27 cellular contexts compared by ENCODE assay signal in genomic region chr1:200518524-200518923, GRCh38.
DNase-seq lines count a peak whose midpoint lies in the region; ATAC-seq, FAIRE-seq and TF ChIP-seq lines count a peak whose summit lies in the region.
"Had no signal": no experiment of that assay in that cellular context is flagged by ENCODE, and none has a peak within 500 bp of the region (broad histone marks: within the 10 kb centered on the region; RNA-seq: fewer than 3 reads in every experiment).

No MANE protein-coding gene starts in this region.

- H4K91ac ChIP-seq in IMR-90 (ENCODE audit: insufficient read depth, low read depth, low read length) = no peak overlapping the region

- H3K27ac ChIP-seq in IMR-90 (ENCODE audit: insufficient read depth, low read length) (no peak overlapping the region), astrocyte (ENCODE audit: low read depth, low read length) (no peak overlapping the region)
- H3K27ac ChIP-seq: BLaER1, left ventricle myocardium inferior, neutrophil, sigmoid colon, upper lobe of right lung had no signal

- H3K9me3 ChIP-seq in IMR-90 (ENCODE audit: control insufficient read depth, insufficient read depth, low read length) = no peaks in the 10 kb centered on the region
- H3K9me3 ChIP-seq in astrocyte (ENCODE audit: insufficient read depth, low read depth, low read length) = no peaks in the 10 kb centered on the region
- H3K9me3 ChIP-seq: BLaER1, left ventricle myocardium inferior, neutrophil, sigmoid colon, upper lobe of right lung had no signal

- H4K8ac ChIP-seq in IMR-90 (ENCODE audit: low read depth in 2 of 2, low read length in 2 of 2) = no peak overlapping the region

- TF ChIP-seq CTCF in IMR-90 (conservative IDR thresholded peaks at IDR 0.05; ENCODE audit: low read depth, low read length) = no peak
- TF ChIP-seq CTCF in astrocyte (IDR thresholded peaks at IDR 0.05; ENCODE audit: insufficient read depth, low read depth, low read length) = no peak

- no peak overlapping the region for H4K5ac ChIP-seq in IMR-90 (ENCODE audit: low read depth, low read length)

- H3K4me3 Mint-ChIP-seq in astrocyte (ENCODE audit: unreplicated experiment) = no peak overlapping the region
- H3K4me3 Mint-ChIP-seq: activated CD4-positive, alpha-beta memory T cell treated with anti-CD3 and anti-CD28 coated beads for 36 hours; activated naive CD4-positive, alpha-beta T cell treated with anti-CD3 and anti-CD28 coated beads, Interleukin-2, amount 10 ng/mL, durations not matched to agents 7 days and 5 days; activated T-helper 1 cell treated with anti-CD3 and anti-CD28 coated beads, Interleukin-12 subunit alpha, Interleukin-12 subunit beta, Interleukin-2, Interleukin-4 antibody, amounts not matched to agents 30 ng/mL and 10 ng/mL and 1 ng/mL, durations not matched to agents 14 hours and 24 hours and 36 hours; stimulated activated effector memory CD8-positive, alpha-beta T cell treated with anti-CD3 and anti-CD28 coated beads, Interleukin-12 subunit alpha, Interleukin-12 subunit beta, amount 100 ng/mL, for 72 hours; T-helper 17 cell had no signal

- H3K18ac ChIP-seq in IMR-90 (ENCODE audit: low read depth, low read length) = no peak overlapping the region

- H3K79me1 ChIP-seq in IMR-90 (ENCODE audit: low read depth in 1 of 2, low read length in 2 of 2) = no peaks in the 10 kb centered on the region

- H3K36me3 Mint-ChIP-seq in astrocyte (ENCODE audit: low read depth, unreplicated experiment) = no peaks in the 10 kb centered on the region
- H3K36me3 Mint-ChIP-seq: activated CD4-positive, alpha-beta memory T cell treated with anti-CD3 and anti-CD28 coated beads for 36 hours; activated naive CD4-positive, alpha-beta T cell treated with anti-CD3 and anti-CD28 coated beads, Interleukin-2, amount 10 ng/mL, durations not matched to agents 7 days and 5 days; stimulated activated effector memory CD8-positive, alpha-beta T cell treated with anti-CD3 and anti-CD28 coated beads, Interleukin-12 subunit alpha, Interleukin-12 subunit beta, amount 100 ng/mL, for 72 hours had no signal

- H3K9ac ChIP-seq in IMR-90 (ENCODE audit: low read depth, low read length) = no peak overlapping the region
- H3K9ac ChIP-seq in astrocyte (ENCODE audit: low read length) = no peak overlapping the region
- H3K9ac ChIP-seq: BLaER1 had no signal

- no peaks in the 10 kb centered on the region for H3K9me3 Mint-ChIP-seq in astrocyte (ENCODE audit: unreplicated experiment)
- H3K9me3 Mint-ChIP-seq: activated CD4-positive, alpha-beta memory T cell treated with anti-CD3 and anti-CD28 coated beads for 36 hours; activated naive CD4-positive, alpha-beta T cell treated with anti-CD3 and anti-CD28 coated beads, Interleukin-2, amount 10 ng/mL, durations not matched to agents 7 days and 5 days; activated T-helper 1 cell treated with anti-CD3 and anti-CD28 coated beads, Interleukin-12 subunit alpha, Interleukin-12 subunit beta, Interleukin-2, Interleukin-4 antibody, amounts not matched to agents 30 ng/mL and 10 ng/mL and 1 ng/mL, durations not matched to agents 14 hours and 24 hours and 36 hours; stimulated activated effector memory CD8-positive, alpha-beta T cell treated with anti-CD3 and anti-CD28 coated beads, Interleukin-12 subunit alpha, Interleukin-12 subunit beta, amount 100 ng/mL, for 72 hours had no signal

- H3K36me3 ChIP-seq in IMR-90 (ENCODE audit: control insufficient read depth, insufficient read depth, low read length) (no peaks in the 10 kb centered on the region), astrocyte (ENCODE audit: insufficient read depth, low read length) (no peaks in the 10 kb centered on the region)
- H3K36me3 ChIP-seq: BLaER1, left ventricle myocardium inferior, neutrophil, sigmoid colon, upper lobe of right lung had no signal

- H3K27me3 Mint-ChIP-seq in astrocyte (ENCODE audit: low read depth, unreplicated experiment) = peaks cover 3% of the 10 kb centered on the region

- in situ Hi-C loops in IMR-90 (cut with MboI; ENCODE audit: low sequenced_read_pairs) = loop anchor here (25.0 kb wide), 1 partner anchor 1756 kb away; no protein-coding TSS in a partner anchor

- H3K4me3 ChIP-seq in IMR-90 (ENCODE audit: insufficient read depth, low read depth, low read length) (no peak overlapping the region), astrocyte (ENCODE audit: insufficient read depth, low read depth, low read length) (no peak overlapping the region)
- H3K4me3 ChIP-seq: BLaER1, left ventricle myocardium inferior, sigmoid colon, upper lobe of right lung had no signal

- no peak overlapping the region for H3K4ac ChIP-seq in IMR-90 (ENCODE audit: low read depth, low read length)

- no peaks in the 10 kb centered on the region for H3K27me3 ChIP-seq in IMR-90 (ENCODE audit: control insufficient read depth, insufficient read depth, low read length)
- no peaks in the 10 kb centered on the region for H3K27me3 ChIP-seq in astrocyte (ENCODE audit: insufficient read depth, low read length)
- H3K27me3 ChIP-seq: BLaER1, upper lobe of right lung had no signal

- no peak overlapping the region for H3K27ac Mint-ChIP-seq in astrocyte (ENCODE audit: unreplicated experiment)
- H3K27ac Mint-ChIP-seq: activated CD4-positive, alpha-beta memory T cell treated with anti-CD3 and anti-CD28 coated beads for 36 hours; activated naive CD4-positive, alpha-beta T cell treated with anti-CD3 and anti-CD28 coated beads, Interleukin-2, amount 10 ng/mL, durations not matched to agents 7 days and 5 days; activated T-helper 1 cell treated with anti-CD3 and anti-CD28 coated beads, Interleukin-12 subunit alpha, Interleukin-12 subunit beta, Interleukin-2, Interleukin-4 antibody, amounts not matched to agents 30 ng/mL and 10 ng/mL and 1 ng/mL, durations not matched to agents 14 hours and 24 hours and 36 hours; stimulated activated effector memory CD8-positive, alpha-beta T cell treated with anti-CD3 and anti-CD28 coated beads, Interleukin-12 subunit alpha, Interleukin-12 subunit beta, amount 100 ng/mL, for 72 hours; T-helper 17 cell had no signal

- CTCF ChIA-PET in IMR-90 (lab: Yijun Ruan, JAX) = no interaction called here

- ATAC-seq in IMR-90 (ENCODE audit: low read depth) = peak; percentile 29; the same call in 1 of the 2 replicates
- ATAC-seq: activated CD4-positive, CD25-positive, alpha-beta regulatory T cell treated with anti-CD3 and anti-CD28 coated beads, Interleukin-2, amount 50 U/mL, for 24 hours; HCT116; stimulated activated effector memory CD8-positive, alpha-beta T cell treated with anti-CD3 and anti-CD28 coated beads, Interleukin-12 subunit alpha, Interleukin-12 subunit beta, amount 100 ng/mL, for 72 hours; T-helper 17 cell; upper lobe of right lung had no signal

- H3K14ac ChIP-seq in IMR-90 (replicated peaks; ENCODE audit: low read depth, low read length) = no peak overlapping the region

- no peak overlapping the region for H2BK5ac ChIP-seq in IMR-90 (ENCODE audit: low read depth, low read length, poor library complexity, severe bottlenecking)

- WGBS in IMR-90 (ENCODE audit: extremely low coverage in 2 of 2, insufficient read length in 1 of 2), 2 experiments = no CpG with 5 or more reads among the region's 1 CpG

- POLR2A ChIA-PET in IMR-90 (lab: Charles Lee; ENCODE audit: unreplicated experiment) = no interaction called here

- no peaks in the 10 kb centered on the region for H3K4me1 Mint-ChIP-seq in astrocyte (ENCODE audit: low read depth, unreplicated experiment)
- H3K4me1 Mint-ChIP-seq: activated naive CD4-positive, alpha-beta T cell treated with anti-CD3 and anti-CD28 coated beads, Interleukin-2, amount 10 ng/mL, durations not matched to agents 7 days and 5 days; stimulated activated effector memory CD8-positive, alpha-beta T cell treated with anti-CD3 and anti-CD28 coated beads, Interleukin-12 subunit alpha, Interleukin-12 subunit beta, amount 100 ng/mL, for 72 hours; T-helper 17 cell had no signal

- BruUV-seq in IMR-90 (replicated peaks; lab: Mats Ljungman, UMichigan) = no TSS peak

- dilution Hi-C loops in IMR-90 (cut with HindIII; ENCODE audit: low sequenced_read_pairs, unreplicated experiment) = no loop called here

- no peaks in the 10 kb centered on the region for H3K9me1 ChIP-seq in IMR-90 (ENCODE audit: insufficient read depth, low read length)

- H4K20me1 ChIP-seq in IMR-90 (ENCODE audit: insufficient read depth, low read length) (no peaks in the 10 kb centered on the region), astrocyte (ENCODE audit: insufficient read depth, low read length) (no peaks in the 10 kb centered on the region)
- H4K20me1 ChIP-seq: BLaER1 had no signal

- TF ChIP-seq RAD21 in IMR-90 (IDR thresholded peaks at IDR 0.05; ENCODE audit: low read length) = no peak

- TF ChIP-seq POLR2A in IMR-90 (IDR thresholded peaks at IDR 0.05; ENCODE audit: low read depth, low read length) = no peak

- no peak overlapping the region for H2BK120ac ChIP-seq in IMR-90 (ENCODE audit: low read depth, low read length)

- no peak overlapping the region for H2BK15ac ChIP-seq in IMR-90 (ENCODE audit: low read depth, low read length)

- no peak overlapping the region for H2AK5ac ChIP-seq in IMR-90 (ENCODE audit: low read depth, low read length)

- no peak overlapping the region for H3K23ac ChIP-seq in IMR-90 (ENCODE audit: low read depth, low read length)

- intact Hi-C loops in IMR-90 (cut with micrococcal nuclease) = loop anchor here (10.0 kb wide), 1 partner anchor 1744 kb away; no protein-coding TSS in a partner anchor

- H3K79me2 ChIP-seq in astrocyte (ENCODE audit: insufficient read depth, low read length) = no peaks in the 10 kb centered on the region

- DNase-seq in NCI-H2171 treated with DMSO at 0.1 percent for 48 hours (lab: John Stamatoyannopoulos, UW) (peak; percentile 69), NCI-H2171 (lab: John Stamatoyannopoulos, UW) (no peak), IMR-90 (peak; percentile 28), astrocyte (ENCODE audit: low read depth) (peak; percentile 30), left kidney (ENCODE audit: low read depth, low spot score) (peak; percentile 57), kidney glomerular epithelial cell (lab: John Stamatoyannopoulos, UW) (no peak), DMS114 treated with DMSO at 0.1 percent for 48 hours (lab: John Stamatoyannopoulos, UW; ENCODE audit: unreplicated experiment) (no peak)
- no peak for DNase-seq in activated CD4-positive, alpha-beta T cell treated with anti-CD3 and anti-CD28 coated beads, Interleukin-2, amount 50 U/mL, for 1 hour
- DNase-seq: activated CD4-positive, alpha-beta memory T cell treated with anti-CD3 and anti-CD28 coated beads for 36 hours; activated CD8-positive, alpha-beta memory T cell treated with anti-CD3 and anti-CD28 coated beads, Interleukin-2, amount 50 U/mL, for 4 hours; activated naive CD4-positive, alpha-beta T cell treated with anti-CD3 and anti-CD28 coated beads, Interleukin-2, amount 10 ng/mL, durations not matched to agents 7 days and 5 days; erythroblast; foreskin fibroblast; KG1; left ventricle myocardium inferior; NCI-H187 treated with DMSO at 0.1 percent for 48 hours; NCI-H510A; sigmoid colon; stimulated activated CD4-positive, alpha-beta T cell treated with anti-CD3 and anti-CD28 coated beads, Interleukin-4, amount 100 ng/mL, for 24 hours; T-helper 17 cell; upper lobe of right lung had no signal

- H2BK20ac ChIP-seq in IMR-90 (ENCODE audit: low read depth, low read length) = no peak overlapping the region

- H3K4me1 ChIP-seq in IMR-90 (ENCODE audit: control insufficient read depth, insufficient read depth, low read length) (no peaks in the 10 kb centered on the region), astrocyte (ENCODE audit: insufficient read depth, low read length) (no peaks in the 10 kb centered on the region)
- H3K4me1 ChIP-seq: left ventricle myocardium inferior, sigmoid colon, upper lobe of right lung had no signal

- H2AFZ ChIP-seq in IMR-90 (replicated peaks; ENCODE audit: low read length, poor library complexity) (no peak overlapping the region), astrocyte (ENCODE audit: low read depth, low read length) (no peak overlapping the region)

- H3K56ac ChIP-seq in IMR-90 (ENCODE audit: extremely low read depth, insufficient read depth, low read length) = no peak overlapping the region

- no peak overlapping the region for H2AK9ac ChIP-seq in IMR-90 (replicated peaks; ENCODE audit: low read depth, low read length, poor library complexity)

- no peak overlapping the region for H3K4me2 ChIP-seq in IMR-90 (ENCODE audit: low read depth, low read length)
- no peak overlapping the region for H3K4me2 ChIP-seq in astrocyte (ENCODE audit: low read length)
- H3K4me2 ChIP-seq: BLaER1 had no signal

- FAIRE-seq in astrocyte (lab: Jason Lieb, UNC) = no peak

Comparison
In these comparisons a context has a peak if more than half of its experiments do, and no peak if none do; other contexts are left out.
1. DNase-seq: peak in NCI-H2171 treated with DMSO at 0.1 percent for 48 hours (single experiment), IMR-90 (single experiment), astrocyte (single experiment) and left kidney (single experiment); none in NCI-H2171 (single experiment), activated CD4-positive, alpha-beta T cell treated with anti-CD3 and anti-CD28 coated beads, Interleukin-2, amount 50 U/mL, for 1 hour (single experiment), kidney glomerular epithelial cell (single experiment) and DMS114 treated with DMSO at 0.1 percent for 48 hours (single experiment).